ENCODE assay signal across 12 cellular contexts in the genomic region with DNA sequence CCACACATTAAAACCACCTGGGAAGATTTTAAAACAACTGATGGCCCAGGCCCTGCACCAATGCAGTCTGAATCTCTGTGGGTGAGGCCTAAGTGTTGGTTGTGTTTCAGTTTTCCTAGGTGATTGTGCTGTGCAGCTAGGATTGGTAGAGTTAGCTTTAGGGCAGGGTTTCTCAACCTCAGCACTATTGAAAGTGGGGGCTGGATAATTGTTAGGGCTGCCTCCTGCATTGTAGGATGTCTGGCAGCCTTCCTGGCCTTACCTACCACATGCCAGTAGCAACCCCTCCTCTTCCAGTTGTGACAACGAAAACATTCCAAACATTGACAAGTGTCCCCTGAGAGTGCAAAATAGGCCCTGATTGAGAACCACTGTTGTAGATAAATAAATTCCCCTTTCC.
DNase-seq lines count a peak whose midpoint lies in the region; ATAC-seq and TF ChIP-seq lines count a peak whose summit lies in the region.
"Had no signal": no experiment of that assay in that cellular context is flagged by ENCODE, and none has a peak within 500 bp of the region (broad histone marks: within the 10 kb centered on the region; RNA-seq: fewer than 3 reads in every experiment).

No MANE protein-coding gene starts in this region.

- H3K27me3 Mint-ChIP-seq in H9 (ENCODE audit: low read depth) = no peaks in the 10 kb centered on the region
- H3K27me3 Mint-ChIP-seq: CD4-positive, alpha-beta memory T cell; IgD-negative memory B cell had no signal

- H3K23ac ChIP-seq in H9 (ENCODE audit: insufficient read length, low read depth, low read length) = no peak overlapping the region

- no peaks in the 10 kb centered on the region for H3K27me3 ChIP-seq in H9 (ENCODE audit: insufficient read depth, low read length)
- H3K27me3 ChIP-seq in iPS-18a (ENCODE audit: control insufficient read depth, insufficient read depth, low read length) = no peaks in the 10 kb centered on the region
- H3K27me3 ChIP-seq: BE2C had no signal

- H3K9me3 Mint-ChIP-seq in H9 = peaks cover 0 to 3% of the 10 kb centered on the region in 2 experiments; a peak in 1 of 5 replicates

- no peak overlapping the region for H3T11ph ChIP-seq in H9 (ENCODE audit: low read length)

- H4K5ac ChIP-seq in H9 (ENCODE audit: insufficient read length, low read depth, low read length) = no peak overlapping the region

- H4K8ac ChIP-seq in H9 (replicated peaks; ENCODE audit: insufficient read length, low read depth, low read length) = no peak overlapping the region

- no peak overlapping the region for H2BK5ac ChIP-seq in H9 (ENCODE audit: insufficient read length, low read length)

- peaks cover 7% of the 10 kb centered on the region; the same call in 1 of the 2 replicates for H3K4me1 ChIP-seq in H9 (ENCODE audit: insufficient read depth, low read length)
- peaks cover 7% of the 10 kb centered on the region for H3K4me1 ChIP-seq in iPS-18a (ENCODE audit: control insufficient read depth, low read depth, low read length)

- peak overlapping the region; percentile 0 to 28 (median 18); a peak in 5 of 7 replicates for H3K27ac Mint-ChIP-seq in H9
- H3K27ac Mint-ChIP-seq: CD4-positive, alpha-beta memory T cell; IgD-negative memory B cell had no signal

- H2AFZ ChIP-seq in H9 (ENCODE audit: low read length) = no peak overlapping the region

- no peak overlapping the region for H2BK20ac ChIP-seq in H9 (ENCODE audit: low read depth, low read length, poor library complexity, severe bottlenecking)

- no peaks in the 10 kb centered on the region for H3K36me3 ChIP-seq in iPS-18a (ENCODE audit: control insufficient read depth, low read depth, low read length)
- H3K36me3 ChIP-seq: BE2C had no signal

- WGBS in H9 (ENCODE audit: extremely low coverage, insufficient read length, low lambda C conversion rate) = no CpG with 5 or more reads among the region's 1 CpG

- no peak overlapping the region for H3K18ac ChIP-seq in H9 (ENCODE audit: insufficient read length, low read depth, low read length)

- H2BK15ac ChIP-seq in H9 (ENCODE audit: low read depth, low read length) = no peak overlapping the region

- no peak overlapping the region for H3K4me3 Mint-ChIP-seq in H9
- H3K4me3 Mint-ChIP-seq: CD4-positive, alpha-beta memory T cell; IgD-negative memory B cell had no signal

- H3K14ac ChIP-seq in H9 (ENCODE audit: insufficient read depth, low read length) = no peak overlapping the region

- no peak overlapping the region for H3K4ac ChIP-seq in H9 (ENCODE audit: low read depth, low read length)

- no peak for ATAC-seq in HG03354 (IDR thresholded peaks at IDR 0.05; ENCODE audit: poor library complexity, severe bottlenecking, unreplicated experiment)

- H3K56ac ChIP-seq in H9 (ENCODE audit: insufficient read length, low read depth, low read length) = no peak overlapping the region

- H3K9me3 ChIP-seq in H9 (ENCODE audit: control insufficient read depth, low read depth, low read length) = no peaks in the 10 kb centered on the region
- H3K9me3 ChIP-seq in iPS-18a (ENCODE audit: control insufficient read depth, low read depth, low read length) = no peaks in the 10 kb centered on the region
- H3K9me3 ChIP-seq: BE2C had no signal

- peaks cover 2 to 7% (median 6%) of the 10 kb centered on the region in 3 experiments; a peak in 5 of 7 replicates for H3K36me3 Mint-ChIP-seq in H9 (ENCODE audit: insufficient read depth in 1 of 3, low read depth in 3 of 3)
- H3K36me3 Mint-ChIP-seq: CD4-positive, alpha-beta memory T cell had no signal

- TF ChIP-seq CTCF in H9 (conservative IDR thresholded peaks at IDR 0.05) = no peak

- no peaks in the 10 kb centered on the region for H4K20me1 ChIP-seq in H9 (ENCODE audit: control insufficient read depth, insufficient read depth, insufficient read length)

- H3K79me2 ChIP-seq in H9 (ENCODE audit: insufficient read depth, low read length) = peaks cover 6% of the 10 kb centered on the region; the same call in 1 of the 2 replicates

- H3K79me1 ChIP-seq in H9 (ENCODE audit: insufficient read depth, low read depth, low read length, poor library complexity, severe bottlenecking) = peaks cover 9% of the 10 kb centered on the region

- H2BK120ac ChIP-seq in H9 (ENCODE audit: low read depth, low read length, poor library complexity, severe bottlenecking) = no peak overlapping the region

- no peak overlapping the region for H2AK5ac ChIP-seq in H9 (ENCODE audit: insufficient read length, low read length)

- no peak overlapping the region for H2BK12ac ChIP-seq in H9 (ENCODE audit: insufficient read length, low read depth, low read length)

- no peak overlapping the region for H4K91ac ChIP-seq in H9 (ENCODE audit: insufficient read length, low read depth, low read length)

- H3K4me2 ChIP-seq in H9 (ENCODE audit: insufficient read depth, insufficient read length, low read length) = no peak overlapping the region

- no peak for DNase-seq in H9
- peak; percentile 2 for DNase-seq in astrocyte of the hippocampus (ENCODE audit: low read depth, low spot score)
- DNase-seq in SK-N-DZ (ENCODE audit: low spot score) = no peak
- no peak for DNase-seq in activated CD8-positive, alpha-beta memory T cell treated with anti-CD3 and anti-CD28 coated beads, Interleukin-2, amount 50 U/mL, for 48 hours
- DNase-seq in stimulated activated CD8-positive, alpha-beta memory T cell treated with anti-CD3 and anti-CD28 coated beads, Interleukin-4, amount 100 ng/mL, for 48 hours = no peak
- DNase-seq: BE2C; CD4-positive, alpha-beta memory T cell; DMS79 had no signal

- no peaks in the 10 kb centered on the region for H3K23me2 ChIP-seq in H9 (ENCODE audit: insufficient read length, low read depth, low read length, poor library complexity, severe bottlenecking)

- H3K4me3 ChIP-seq in iPS-18a (ENCODE audit: low read length) = no peak overlapping the region

- H3K27ac ChIP-seq in H9 (ENCODE audit: insufficient read length, low read depth, low read length) (no peak overlapping the region), iPS-18a (ENCODE audit: low read length) (peak overlapping the region; percentile 34)
- H3K27ac ChIP-seq: C4-2B had no signal

- peaks cover 21% of the 10 kb centered on the region in 2 experiments for H3K4me1 Mint-ChIP-seq in H9
- H3K4me1 Mint-ChIP-seq: CD4-positive, alpha-beta memory T cell; IgD-negative memory B cell had no signal

- H3K9ac ChIP-seq in H9 (ENCODE audit: extremely low read depth, insufficient read length, low read length) = no peak overlapping the region
- H3K9ac ChIP-seq in iPS-18a (ENCODE audit: low read length) = no peak overlapping the region
